In the genomic region with DNA sequence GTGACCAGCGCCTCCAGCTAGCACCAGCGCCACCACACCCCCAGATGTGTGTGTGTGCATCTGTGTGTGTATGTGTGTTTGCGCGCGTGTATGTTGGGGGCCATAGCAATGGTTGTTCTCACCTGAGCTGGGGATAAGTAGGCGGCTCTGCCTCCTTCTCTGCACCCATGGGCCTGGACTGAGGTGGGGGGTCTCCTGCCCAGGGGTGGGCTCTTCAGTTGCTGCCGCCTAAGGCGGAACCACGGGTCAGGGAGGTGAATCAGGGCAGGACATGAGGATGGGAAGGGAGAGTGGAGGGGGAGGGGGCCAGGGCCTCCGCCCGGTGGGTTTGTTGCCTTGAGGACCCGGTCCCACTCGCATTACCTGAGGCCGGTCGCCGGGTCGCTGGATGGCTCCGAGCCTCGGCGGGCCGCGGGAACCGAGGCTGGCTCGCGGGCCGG, we compare ENCODE assay signal across 9 cellular contexts. TPM values are rescaled to one million over a fixed set of nuclear protein-coding genes. Genes with fewer than 3 reads are reported as not detected.
DNase-seq lines count a peak whose midpoint lies in the region; ATAC-seq, FAIRE-seq and TF ChIP-seq lines count a peak whose summit lies in the region.
"Had no signal": no experiment of that assay in that cellular context is flagged by ENCODE, and none has a peak within 500 bp of the region (broad histone marks: within the 10 kb centered on the region; RNA-seq: fewer than 3 reads in every experiment).

No MANE protein-coding gene starts in this region.

- no peak overlapping the region for H3K27ac ChIP-seq in HepG2 (ENCODE audit: extremely low read length, insufficient read depth, low read length)
- no peak overlapping the region for H3K27ac ChIP-seq in thoracic aorta

- no peak for ATAC-seq in activated B cell treated with CpG ODN at 0.5 μM for 24 hours (ENCODE audit: low read depth)
- ATAC-seq in HepG2 = no peak
- no peak for ATAC-seq in thoracic aorta (ENCODE audit: insufficient number of reproducible peaks, low FRiP score, low read depth)

- H3K9me3 ChIP-seq in HepG2 (ENCODE audit: low read length) = no peaks in the 10 kb centered on the region
- H3K9me3 ChIP-seq in thoracic aorta = no peaks in the 10 kb centered on the region

- no peak for TF ChIP-seq POLR2A in HepG2 (IDR thresholded peaks at IDR 0.05; ENCODE audit: insufficient read depth in 1 of 2, low read depth in 2 of 2, low read length in 2 of 2)
- no peak for TF ChIP-seq POLR2A in lower leg skin (IDR thresholded peaks at IDR 0.05)

- 40% methylated on average over 1 of the region's 26 CpGs for WGBS in HepG2 (ENCODE audit: low lambda C conversion rate)
- 13 to 16% methylated on average over 21 to 26 of the region's 26 CpGs for WGBS in lower leg skin, 2 donors

- peaks cover 45% of the 10 kb centered on the region for H3K4me1 Mint-ChIP-seq in activated T-cell treated with anti-CD3 and anti-CD28 coated beads, Interleukin-2, amount 50 U/mL, for 24 hours (ENCODE audit: low read depth)
- peaks cover 19% of the 10 kb centered on the region for H3K4me1 Mint-ChIP-seq in activated B cell treated with CpG ODN at 0.5 μM for 24 hours

- H3K4me1 ChIP-seq in HepG2 (ENCODE audit: insufficient read depth, low read length) = peaks cover 11% of the 10 kb centered on the region; the same call in 1 of the 2 replicates
- peaks cover 14 to 22% of the 10 kb centered on the region in 2 donors for H3K4me1 ChIP-seq in thoracic aorta (ENCODE audit: control insufficient read depth in 1 of 2, low read depth in 2 of 2)

- no peak overlapping the region for H3K27ac Mint-ChIP-seq in activated T-cell treated with anti-CD3 and anti-CD28 coated beads, Interleukin-2, amount 50 U/mL, for 24 hours
- H3K27ac Mint-ChIP-seq in activated B cell treated with CpG ODN at 0.5 μM for 24 hours = no peak overlapping the region

- H3K4me2 ChIP-seq in HepG2 (ENCODE audit: low read depth, low read length) = peak overlapping the region; percentile 69

- H3K79me2 ChIP-seq in HepG2 (ENCODE audit: insufficient read depth, low read length) = no peaks in the 10 kb centered on the region

- no peak for TF ChIP-seq EP300 in HepG2 (IDR thresholded peaks at IDR 0.05; ENCODE audit: low read depth in 2 of 2, low read length in 2 of 2)
- TF ChIP-seq EP300 in HepG2 (CRISPR knock-in tag; IDR thresholded peaks at IDR 0.05; ENCODE audit: borderline replicate concordance) = no peak

- CTCF ChIA-PET in activated B cell treated with CpG ODN at 0.5 μM for 24 hours (lab: Charles Lee) = interaction anchor here (0.9 kb wide), 1 partner anchor 36 kb away, joined by 3 read pairs; no protein-coding TSS in a partner anchor
- CTCF ChIA-PET in HepG2 (lab: Yijun Ruan, JAX; ENCODE audit: low intra/inter-chr PET ratio, low total read pairs) = no interaction called here

- H3K9me3 Mint-ChIP-seq in activated T-cell treated with anti-CD3 and anti-CD28 coated beads, Interleukin-2, amount 50 U/mL, for 24 hours = no peaks in the 10 kb centered on the region
- H3K9me3 Mint-ChIP-seq in activated B cell treated with CpG ODN at 0.5 μM for 24 hours = no peaks in the 10 kb centered on the region

- H2AFZ ChIP-seq in HepG2 (ENCODE audit: low read length) = no peak overlapping the region

- TF ChIP-seq CTCF in activated B cell treated with CpG ODN at 0.5 μM for 24 hours (IDR thresholded peaks at IDR 0.05) (no peak), HepG2 (CRISPR knock-in tag; IDR thresholded peaks at IDR 0.05) (no peak), thoracic aorta (IDR thresholded peaks at IDR 0.05) (no peak), lower leg skin (IDR thresholded peaks at IDR 0.05) (no peak)

- peaks cover 23% of the 10 kb centered on the region for H3K27me3 Mint-ChIP-seq in activated T-cell treated with anti-CD3 and anti-CD28 coated beads, Interleukin-2, amount 50 U/mL, for 24 hours
- peaks cover 66% of the 10 kb centered on the region for H3K27me3 Mint-ChIP-seq in activated B cell treated with CpG ODN at 0.5 μM for 24 hours

- no peak for DNase-seq in activated T-cell treated with anti-CD3 and anti-CD28 coated beads, Interleukin-2, amount 50 U/mL, for 24 hours
- no peak for DNase-seq in activated T-cell treated with anti-CD3 and anti-CD28 coated beads for 4 hours
- DNase-seq in activated B cell treated with CpG ODN at 0.5 μM for 24 hours = no peak
- no peak for DNase-seq in HepG2 (ENCODE audit: low spot score)
- no peak for DNase-seq in thoracic aorta (ENCODE audit: low spot score)
- DNase-seq in stimulated activated naive CD4-positive, alpha-beta T cell treated with Interleukin-2 at 50 U/mL for 16 hours (lab: John Stamatoyannopoulos, UW) = no peak
- DNase-seq in lower leg skin (ENCODE audit: low spot score in 2 of 2) = no peak
- DNase-seq in putamen (ENCODE audit: low spot score) = no peak

- no peak for FAIRE-seq in HepG2 (lab: Jason Lieb, UNC)

- H3K36me3 Mint-ChIP-seq in activated T-cell treated with anti-CD3 and anti-CD28 coated beads, Interleukin-2, amount 50 U/mL, for 24 hours (ENCODE audit: low read depth) = no peaks in the 10 kb centered on the region
- H3K36me3 Mint-ChIP-seq in activated B cell treated with CpG ODN at 0.5 μM for 24 hours (ENCODE audit: low read depth) = no peaks in the 10 kb centered on the region

- H3K36me3 ChIP-seq in HepG2 (replicated peaks in 1 of 2; ENCODE audit: control insufficient read depth in 1 of 2, insufficient read depth in 2 of 2, low read length in 2 of 2) = no peaks in the 10 kb centered on the region
- H3K36me3 ChIP-seq in thoracic aorta = no peaks in the 10 kb centered on the region

- intact Hi-C loops in activated B cell treated with CpG ODN at 0.5 μM for 24 hours (cut with micrococcal nuclease) = no loop called here
- intact Hi-C loops in HepG2 (cut with micrococcal nuclease; ENCODE audit: unreplicated experiment) = no loop called here
- intact Hi-C loops in lower leg skin (cut with DNase I; ENCODE audit: low total_unique reads) = no loop called here

- H4K20me1 ChIP-seq in HepG2 (ENCODE audit: insufficient read depth, low read length) = no peaks in the 10 kb centered on the region

- H3K27me3 ChIP-seq in HepG2 (ENCODE audit: control insufficient read depth in 1 of 2, insufficient read depth in 2 of 2, low read length in 2 of 2) (peaks cover 11 to 53% of the 10 kb centered on the region in 2 experiments; a peak in 4 of 5 replicates), thoracic aorta (replicated peaks; ENCODE audit: insufficient read depth) (peaks cover 6% of the 10 kb centered on the region)

- POLR2A ChIA-PET in activated B cell treated with CpG ODN at 0.5 μM for 24 hours (lab: Charles Lee) (interaction anchor here (0.6 to 1.5 kb wide), 4 partner anchors 47 to 155 kb away, joined by 4 to 5 read pairs (median 4); a partner anchor contains a TSS), HepG2 (lab: Yijun Ruan, JAX) (no interaction called here)

- no peak for TF ChIP-seq RAD21 in HepG2 (CRISPR knock-in tag; IDR thresholded peaks at IDR 0.05)

- H3K4me3 ChIP-seq in HepG2 (replicated peaks in 1 of 3; ENCODE audit: insufficient read depth in 1 of 3, low read depth in 2 of 3, low read length in 3 of 3) (peak overlapping the region in 1 of 3 experiments; percentile 43; a peak in 1 of 6 replicates), thoracic aorta (peak overlapping the region; percentile 73), lower leg skin (ENCODE audit: low read depth, poor library complexity, severe bottlenecking) (no peak overlapping the region)

- no TSS peak for BruUV-seq in HepG2 (replicated peaks; lab: Mats Ljungman, UMichigan)

- H3K9ac ChIP-seq in HepG2 (ENCODE audit: insufficient read depth, low read depth, low read length) = no peak overlapping the region

- H3K4me3 Mint-ChIP-seq in activated T-cell treated with anti-CD3 and anti-CD28 coated beads, Interleukin-2, amount 50 U/mL, for 24 hours = peak overlapping the region; percentile 69
- peak overlapping the region; percentile 66 for H3K4me3 Mint-ChIP-seq in activated B cell treated with CpG ODN at 0.5 μM for 24 hours

- in situ Hi-C loops in HepG2 (cut with HindIII; ENCODE audit: extremely low pct_ligation_motif_present, low pct_unique_long_range_greater_than_20kb) = no loop called here

RNA-seq across cellular contexts. Expression of a gene that starts 0.3 kb away (rescaled TPM):
- not detected in 2 replicates for total RNA-seq in activated B cell treated with CpG ODN at 0.5 μM for 24 hours
- not detected in 2 replicates for total RNA-seq in HepG2 (2016; rRNA removed; fragmentation: Illumina TruSeq; extraction: Trizol)
- total RNA-seq in HepG2 (2016; cell fraction: cytosol; rRNA removed; fragmentation: Illumina TruSeq; extraction: Trizol; ENCODE audit: low read depth) = not detected in 2 replicates
- total RNA-seq in HepG2 (2016; cell fraction: insoluble cytoplasmic fraction; rRNA removed; fragmentation: Illumina TruSeq; extraction: Trizol) = not detected in 2 replicates
- not detected in 2 replicates for total RNA-seq in HepG2 (2016; cell fraction: membrane; rRNA removed; fragmentation: Illumina TruSeq; extraction: Trizol)
- not detected in 2 replicates for total RNA-seq in HepG2 (2016; cell fraction: nucleus; rRNA removed; fragmentation: Illumina TruSeq; extraction: Trizol)
- polyA plus RNA-seq in HepG2 (2011; rRNA removed) = not detected in 2 replicates
- not detected in 2 replicates for polyA plus RNA-seq in HepG2 (2011; cell fraction: cytosol; rRNA removed)
- polyA plus RNA-seq in HepG2 (2011; cell fraction: nucleus; rRNA removed) = not detected in 2 replicates
- polyA plus RNA-seq in HepG2 (2012) = not detected in 2 replicates
- not detected in 2 replicates for polyA plus RNA-seq in HepG2 (2016; cell fraction: cytosol; fragmentation: Illumina TruSeq; extraction: Trizol; ENCODE audit: low read depth)
- not detected in 2 replicates for polyA plus RNA-seq in HepG2 (2016; cell fraction: insoluble cytoplasmic fraction; fragmentation: Illumina TruSeq; extraction: Trizol; ENCODE audit: low read depth)
- polyA plus RNA-seq in HepG2 (2016; cell fraction: membrane; fragmentation: Illumina TruSeq; extraction: Trizol; ENCODE audit: low read depth) = not detected in 2 replicates
- polyA plus RNA-seq in HepG2 (2016; cell fraction: nucleus; fragmentation: Illumina TruSeq; extraction: Trizol; ENCODE audit: insufficient read depth, low read depth) = not detected in 2 replicates
- 0.23 TPM in 1 of 2 replicates, not detected in the other for polyA minus RNA-seq in HepG2 (2011; rRNA and poly(A)+ RNA removed; ENCODE audit: low replicate concordance)
- not detected in 2 replicates for polyA minus RNA-seq in HepG2 (2011; cell fraction: cytosol; rRNA and poly(A)+ RNA removed)
- polyA minus RNA-seq in HepG2 (2011; cell fraction: nucleus; rRNA and poly(A)+ RNA removed) = not detected in 2 replicates
- under 1 TPM in 1 of 2 donors, not detected in 1; 0.35 TPM for total RNA-seq in thoracic aorta
- not detected for total RNA-seq in lower leg skin
- polyA plus RNA-seq: BJ had no signal

RNA-seq across cellular contexts. Expression of a gene that starts 19.1 kb away (rescaled TPM):
- total RNA-seq in activated B cell treated with CpG ODN at 0.5 μM for 24 hours = not detected in 2 replicates
- total RNA-seq in HepG2 (2016; rRNA removed; fragmentation: Illumina TruSeq; extraction: Trizol) = not detected in 2 replicates
- total RNA-seq in HepG2 (2016; cell fraction: cytosol; rRNA removed; fragmentation: Illumina TruSeq; extraction: Trizol; ENCODE audit: low read depth) = not detected in 2 replicates
- total RNA-seq in HepG2 (2016; cell fraction: insoluble cytoplasmic fraction; rRNA removed; fragmentation: Illumina TruSeq; extraction: Trizol) = not detected in 2 replicates
- total RNA-seq in HepG2 (2016; cell fraction: membrane; rRNA removed; fragmentation: Illumina TruSeq; extraction: Trizol) = not detected in 2 replicates
- total RNA-seq in HepG2 (2016; cell fraction: nucleus; rRNA removed; fragmentation: Illumina TruSeq; extraction: Trizol) = not detected in 2 replicates
- not detected in 2 replicates for polyA plus RNA-seq in HepG2 (2011; rRNA removed)
- not detected in 2 replicates for polyA plus RNA-seq in HepG2 (2011; cell fraction: cytosol; rRNA removed)
- polyA plus RNA-seq in HepG2 (2011; cell fraction: nucleus; rRNA removed) = not detected in 2 replicates
- not detected in 2 replicates for polyA plus RNA-seq in HepG2 (2012)
- not detected in 2 replicates for polyA plus RNA-seq in HepG2 (2016; cell fraction: cytosol; fragmentation: Illumina TruSeq; extraction: Trizol; ENCODE audit: low read depth)
- polyA plus RNA-seq in HepG2 (2016; cell fraction: insoluble cytoplasmic fraction; fragmentation: Illumina TruSeq; extraction: Trizol; ENCODE audit: low read depth) = not detected in 2 replicates
- polyA plus RNA-seq in HepG2 (2016; cell fraction: membrane; fragmentation: Illumina TruSeq; extraction: Trizol; ENCODE audit: low read depth) = not detected in 2 replicates
- polyA plus RNA-seq in HepG2 (2016; cell fraction: nucleus; fragmentation: Illumina TruSeq; extraction: Trizol; ENCODE audit: insufficient read depth, low read depth) = not detected in 2 replicates
- polyA minus RNA-seq in HepG2 (2011; rRNA and poly(A)+ RNA removed; ENCODE audit: low replicate concordance) = not detected in 2 replicates
- polyA minus RNA-seq in HepG2 (2011; cell fraction: cytosol; rRNA and poly(A)+ RNA removed) = not detected in 2 replicates
- polyA minus RNA-seq in HepG2 (2011; cell fraction: nucleus; rRNA and poly(A)+ RNA removed) = not detected in 2 replicates
- 1 to 10 TPM in 1 of 2 donors, not detected in 1; 2.8 TPM for total RNA-seq in thoracic aorta
- total RNA-seq in lower leg skin = not detected
- polyA plus RNA-seq: BJ had no signal

RNA-seq across cellular contexts. Expression of a gene that starts 47.7 kb away (rescaled TPM):
- total RNA-seq in activated B cell treated with CpG ODN at 0.5 μM for 24 hours (64.9 and 68.5 TPM in 2 replicates), HepG2 (2016; rRNA removed; fragmentation: Illumina TruSeq; extraction: Trizol) (15.3 and 20.9 TPM in 2 replicates), thoracic aorta (10 to 100 TPM; 30.4 to 53.9 TPM), lower leg skin (10 to 100 TPM; 21.5 to 36.9 (median 25.5) TPM)
- 3.8 and 4.1 TPM in 2 replicates for total RNA-seq in HepG2 (2016; cell fraction: cytosol; rRNA removed; fragmentation: Illumina TruSeq; extraction: Trizol; ENCODE audit: low read depth)
- 16.7 and 22.4 TPM in 2 replicates for total RNA-seq in HepG2 (2016; cell fraction: insoluble cytoplasmic fraction; rRNA removed; fragmentation: Illumina TruSeq; extraction: Trizol)
- total RNA-seq in HepG2 (2016; cell fraction: membrane; rRNA removed; fragmentation: Illumina TruSeq; extraction: Trizol) = 6.2 and 6.9 TPM in 2 replicates
- 11.7 and 12.9 TPM in 2 replicates for total RNA-seq in HepG2 (2016; cell fraction: nucleus; rRNA removed; fragmentation: Illumina TruSeq; extraction: Trizol)
- polyA plus RNA-seq in HepG2 (2011; rRNA removed) = 24.2 and 26.3 TPM in 2 replicates
- polyA plus RNA-seq in HepG2 (2011; cell fraction: cytosol; rRNA removed) = 30.4 and 32.8 TPM in 2 replicates
- polyA plus RNA-seq in HepG2 (2011; cell fraction: nucleus; rRNA removed) = 16.3 and 18.0 TPM in 2 replicates
- 14.9 and 16.1 TPM in 2 replicates for polyA plus RNA-seq in HepG2 (2012)
- polyA plus RNA-seq in HepG2 (2016; cell fraction: cytosol; fragmentation: Illumina TruSeq; extraction: Trizol; ENCODE audit: low read depth) = 3.2 and 3.6 TPM in 2 replicates
- polyA plus RNA-seq in HepG2 (2016; cell fraction: insoluble cytoplasmic fraction; fragmentation: Illumina TruSeq; extraction: Trizol; ENCODE audit: low read depth) = 25.7 and 30.7 TPM in 2 replicates
- 5.5 and 6.3 TPM in 2 replicates for polyA plus RNA-seq in HepG2 (2016; cell fraction: membrane; fragmentation: Illumina TruSeq; extraction: Trizol; ENCODE audit: low read depth)
- polyA plus RNA-seq in HepG2 (2016; cell fraction: nucleus; fragmentation: Illumina TruSeq; extraction: Trizol; ENCODE audit: insufficient read depth, low read depth) = 14.6 and 17.0 TPM in 2 replicates
- 12.2 and 26.4 TPM in 2 replicates for polyA minus RNA-seq in HepG2 (2011; rRNA and poly(A)+ RNA removed; ENCODE audit: low replicate concordance)
- polyA minus RNA-seq in HepG2 (2011; cell fraction: cytosol; rRNA and poly(A)+ RNA removed) = 4.8 and 5.6 TPM in 2 replicates
- polyA minus RNA-seq in HepG2 (2011; cell fraction: nucleus; rRNA and poly(A)+ RNA removed) = 15.5 and 15.9 TPM in 2 replicates

RNA-seq across cellular contexts. Expression of a gene that starts 51.5 kb away (rescaled TPM):
- total RNA-seq in activated B cell treated with CpG ODN at 0.5 μM for 24 hours (not detected in 2 replicates), HepG2 (2016; rRNA removed; fragmentation: Illumina TruSeq; extraction: Trizol) (0.04 TPM in 1 of 2 replicates, not detected in the other), thoracic aorta (10 to 100 TPM; 45.6 to 91.2 TPM), lower leg skin (1 to 10 TPM in 3 of 4 donors, under 1 TPM in 1; 0.42 to 3.0 (median 1.6) TPM)
- total RNA-seq in HepG2 (2016; cell fraction: cytosol; rRNA removed; fragmentation: Illumina TruSeq; extraction: Trizol; ENCODE audit: low read depth) = not detected in 2 replicates
- 0.04 TPM in 1 of 2 replicates, not detected in the other for total RNA-seq in HepG2 (2016; cell fraction: insoluble cytoplasmic fraction; rRNA removed; fragmentation: Illumina TruSeq; extraction: Trizol)
- 0.03 TPM in 1 of 2 replicates, not detected in the other for total RNA-seq in HepG2 (2016; cell fraction: membrane; rRNA removed; fragmentation: Illumina TruSeq; extraction: Trizol)
- 0.09 TPM in 1 of 2 replicates, not detected in the other for total RNA-seq in HepG2 (2016; cell fraction: nucleus; rRNA removed; fragmentation: Illumina TruSeq; extraction: Trizol)
- 0.03 TPM in 1 of 2 replicates, not detected in the other for polyA plus RNA-seq in HepG2 (2011; rRNA removed)
- 0.03 and 0.05 TPM in 2 replicates for polyA plus RNA-seq in HepG2 (2011; cell fraction: cytosol; rRNA removed)
- polyA plus RNA-seq in HepG2 (2011; cell fraction: nucleus; rRNA removed) = 0.03 and 0.07 TPM in 2 replicates
- not detected in 2 replicates for polyA plus RNA-seq in HepG2 (2012)
- polyA plus RNA-seq in HepG2 (2016; cell fraction: cytosol; fragmentation: Illumina TruSeq; extraction: Trizol; ENCODE audit: low read depth) = not detected in 2 replicates
- polyA plus RNA-seq in HepG2 (2016; cell fraction: insoluble cytoplasmic fraction; fragmentation: Illumina TruSeq; extraction: Trizol; ENCODE audit: low read depth) = 0.07 and 0.10 TPM in 2 replicates
- not detected in 2 replicates for polyA plus RNA-seq in HepG2 (2016; cell fraction: membrane; fragmentation: Illumina TruSeq; extraction: Trizol; ENCODE audit: low read depth)
- polyA plus RNA-seq in HepG2 (2016; cell fraction: nucleus; fragmentation: Illumina TruSeq; extraction: Trizol; ENCODE audit: insufficient read depth, low read depth) = not detected in 2 replicates
- polyA minus RNA-seq in HepG2 (2011; rRNA and poly(A)+ RNA removed; ENCODE audit: low replicate concordance) = 0.12 TPM in 1 of 2 replicates, not detected in the other
- polyA minus RNA-seq in HepG2 (2011; cell fraction: cytosol; rRNA and poly(A)+ RNA removed) = not detected in 2 replicates
- polyA minus RNA-seq in HepG2 (2011; cell fraction: nucleus; rRNA and poly(A)+ RNA removed) = not detected in 2 replicates
